1 cellular context compared by ENCODE assay signal in genomic region chr2:174192664-174193063, GRCh38.
A peak's percentile ranks its signal among the peaks of the same experiment; 100 is the strongest.
TF ChIP-seq lines count a peak whose summit lies in the region.

No MANE protein-coding gene starts in this region.

TF ChIP-seq in K562, 482 proteins besides CTCF, POLR2A, EP300 and RAD21 (continued from another document):
- peak; percentile 68 for TF ChIP-seq ZNF280A (IDR thresholded peaks at IDR 0.05; ENCODE audit: low read depth, partially characterized antibody)
- TF ChIP-seq CBX3 (IDR thresholded peaks at IDR 0.05; ENCODE audit: borderline replicate concordance in 1 of 2, low read length in 2 of 2), result peak in 1 of 2 experiments; percentile 97; a peak in 2 of 3 replicates
- peak; percentile 76; the same call in 1 of the 2 replicates for TF ChIP-seq CBX5 (IDR thresholded peaks at IDR 0.05; ENCODE audit: borderline replicate concordance, low read depth)
